In genomic region chr1:189706594-189706993, GRCh38 we compare ENCODE assay signal across 15 cellular contexts.
DNase-seq lines count a peak whose midpoint lies in the region; ATAC-seq and TF ChIP-seq lines count a peak whose summit lies in the region.
"Had no signal": no experiment of that assay in that cellular context is flagged by ENCODE, and none has a peak within 500 bp of the region (broad histone marks: within the 10 kb centered on the region; RNA-seq: fewer than 3 reads in every experiment).

No MANE protein-coding gene starts in this region.

- H3K4me3 Mint-ChIP-seq in glutamatergic neuron (ENCODE audit: unreplicated experiment): no peak overlapping the region
- H3K4me3 Mint-ChIP-seq: CD4-positive, alpha-beta memory T cell had no signal

- H3K4me1 Mint-ChIP-seq in glutamatergic neuron (ENCODE audit: low read depth, unreplicated experiment): peaks cover 8% of the 10 kb centered on the region
- H3K4me1 Mint-ChIP-seq: CD4-positive, alpha-beta memory T cell had no signal

- H3K27me3 Mint-ChIP-seq in glutamatergic neuron (ENCODE audit: unreplicated experiment): no peaks in the 10 kb centered on the region
- H3K27me3 Mint-ChIP-seq: CD4-positive, alpha-beta memory T cell had no signal

- TF ChIP-seq CTCF in glutamatergic neuron (IDR thresholded peaks at IDR 0.05; ENCODE audit: partially characterized antibody, unreplicated experiment): no peak
- TF ChIP-seq CTCF in GM20000 (IDR thresholded peaks at IDR 0.05; ENCODE audit: extremely low read depth, missing control alignments): no peak

- ATAC-seq in GM18498 (IDR thresholded peaks at IDR 0.05; ENCODE audit: unreplicated experiment): no peak
- ATAC-seq: GM12878 had no signal

- DNase-seq in NCI-H2171 treated with DMSO at 0.1 percent for 48 hours (lab: John Stamatoyannopoulos, UW) (peak; percentile 10), NCI-H2171 (lab: John Stamatoyannopoulos, UW) (no peak), NCI-H69 (lab: John Stamatoyannopoulos, UW) (peak; percentile 44), glutamatergic neuron (no peak), GM20000 (ENCODE audit: low spot score) (no peak)
- DNase-seq: C1 segment of cervical spinal cord; Calu3; CD4-positive, alpha-beta memory T cell; COR-L47; DMS79; EL; GDM1; GOT3 had no signal

- H3K36me3 Mint-ChIP-seq in glutamatergic neuron (ENCODE audit: unreplicated experiment): no peaks in the 10 kb centered on the region
- H3K36me3 Mint-ChIP-seq: CD4-positive, alpha-beta memory T cell had no signal

- H3K9me3 Mint-ChIP-seq in glutamatergic neuron (ENCODE audit: unreplicated experiment): no peaks in the 10 kb centered on the region

- H3K27ac Mint-ChIP-seq in glutamatergic neuron (ENCODE audit: unreplicated experiment): peak overlapping the region; percentile 73
- H3K27ac Mint-ChIP-seq: CD4-positive, alpha-beta memory T cell had no signal

Comparison
In these comparisons a context has a peak if more than half of its experiments do, and no peak if none do; other contexts are left out.
1. DNase-seq: peak in NCI-H2171 treated with DMSO at 0.1 percent for 48 hours (single experiment) and NCI-H69 (single experiment); none in NCI-H2171 (single experiment), glutamatergic neuron (single experiment) and GM20000 (single experiment).